Comparison of ENCODE assay signal across 9 cellular contexts in genomic region chr13:28530729-28531194, GRCh38. TPM values are rescaled to one million over a fixed set of nuclear protein-coding genes. Genes with fewer than 3 reads are reported as not detected.
DNase-seq lines count a peak whose midpoint lies in the region; ATAC-seq and TF ChIP-seq lines count a peak whose summit lies in the region.
"Had no signal": no experiment of that assay in that cellular context is flagged by ENCODE, and none has a peak within 500 bp of the region (broad histone marks: within the 10 kb centered on the region; RNA-seq: fewer than 3 reads in every experiment).

No MANE protein-coding gene starts in this region.

- no peak for TF ChIP-seq POLR2A in testis (IDR thresholded peaks at IDR 0.05)

- no peak for ATAC-seq in GM21786 (IDR thresholded peaks at IDR 0.05; ENCODE audit: unreplicated experiment)
- ATAC-seq: activated CD4-positive, CD25-positive, alpha-beta regulatory T cell treated with anti-CD3 and anti-CD28 coated beads, Interleukin-2, amount 50 U/mL, for 24 hours had no signal

- H3K4me3 ChIP-seq in SJCRH30 (peak overlapping the region; percentile 56), testis (peak overlapping the region; percentile 12 to 60)

- peaks cover 3% of the 10 kb centered on the region; the same call in 1 of the 2 replicates for H3K27me3 ChIP-seq in SJCRH30
- H3K27me3 ChIP-seq in testis: no peaks in the 10 kb centered on the region

- peak overlapping the region; percentile 20 for H3K27ac ChIP-seq in SJCRH30
- peak overlapping the region in 1 of 2 donors; percentile 1 for H3K27ac ChIP-seq in testis

- H3K4me3 Mint-ChIP-seq in activated T-cell treated with anti-CD3 and anti-CD28 coated beads, Interleukin-2, amount 50 U/mL, for 24 hours: no peak overlapping the region

- H3K4me1 Mint-ChIP-seq in activated T-cell treated with anti-CD3 and anti-CD28 coated beads, Interleukin-2, amount 50 U/mL, for 24 hours (ENCODE audit: low read depth): peaks cover 16% of the 10 kb centered on the region

- H3K27ac Mint-ChIP-seq in activated T-cell treated with anti-CD3 and anti-CD28 coated beads, Interleukin-2, amount 50 U/mL, for 24 hours: no peak overlapping the region

- no peaks in the 10 kb centered on the region for H3K36me3 Mint-ChIP-seq in activated T-cell treated with anti-CD3 and anti-CD28 coated beads, Interleukin-2, amount 50 U/mL, for 24 hours (ENCODE audit: low read depth)

- H3K9me3 ChIP-seq in SJCRH30 (replicated peaks): no peaks in the 10 kb centered on the region
- H3K9me3 ChIP-seq in testis: no peaks in the 10 kb centered on the region

- TF ChIP-seq CTCF in testis (IDR thresholded peaks at IDR 0.05): no peak

- H3K27me3 Mint-ChIP-seq in activated T-cell treated with anti-CD3 and anti-CD28 coated beads, Interleukin-2, amount 50 U/mL, for 24 hours: peaks cover 49% of the 10 kb centered on the region

- 7 to 8% methylated on average over 10 to 11 of the region's 11 CpGs for WGBS in testis, 2 donors

- H3K4me1 ChIP-seq in SJCRH30 (no peaks in the 10 kb centered on the region), testis (no peaks in the 10 kb centered on the region)

- H3K9me3 Mint-ChIP-seq in activated T-cell treated with anti-CD3 and anti-CD28 coated beads, Interleukin-2, amount 50 U/mL, for 24 hours: no peaks in the 10 kb centered on the region

- intact Hi-C loops in testis (cut with DNase I; ENCODE audit: low total_unique reads): no loop called here

- no peaks in the 10 kb centered on the region for H3K36me3 ChIP-seq in SJCRH30
- no peaks in the 10 kb centered on the region for H3K36me3 ChIP-seq in testis (ENCODE audit: low read depth, missing control alignments)

- DNase-seq in NCI-H2196 treated with DMSO at 0.1 percent for 48 hours (lab: John Stamatoyannopoulos, UW; ENCODE audit: unreplicated experiment) (peak; percentile 3), NCI-H2196 (lab: John Stamatoyannopoulos, UW; ENCODE audit: unreplicated experiment) (no peak), SJCRH30 (no peak), hepatic stellate cell (ENCODE audit: low spot score) (peak; percentile 47), testis (no peak)
- no peak for DNase-seq in activated T-cell treated with anti-CD3 and anti-CD28 coated beads, Interleukin-2, amount 50 U/mL, for 24 hours
- DNase-seq in effector CD8-positive, alpha-beta T cell (lab: John Stamatoyannopoulos, UW): no peak

RNA-seq across cellular contexts. Expression of gene FLT1, which starts 35.8 kb away (rescaled TPM):
- 0.25 and 0.36 TPM in 2 replicates for total RNA-seq in SJCRH30 (2014; rRNA removed; shearing (Covaris generic))
- 10 to 100 TPM; 26.6 to 47.4 TPM for total RNA-seq in testis
- polyA plus RNA-seq in testis (ENCODE audit: insufficient read depth, low read depth, low replicate concordance): 48.1 TPM

Comparison
In these comparisons a context has a peak if more than half of its experiments do, and no peak if none do; other contexts are left out.
1. DNase-seq: peak in NCI-H2196 treated with DMSO at 0.1 percent for 48 hours (single experiment) and hepatic stellate cell (single experiment); none in NCI-H2196 (single experiment), SJCRH30 (0 of 2), testis (single experiment), activated T-cell treated with anti-CD3 and anti-CD28 coated beads, Interleukin-2, amount 50 U/mL, for 24 hours (single experiment) and effector CD8-positive, alpha-beta T cell (single experiment).
2. RNA of gene FLT1, which starts 35.8 kb away (total RNA-seq): 26.6 to 47.4 TPM in testis; 0.25 to 0.36 TPM in SJCRH30; every median in the first group is over 10 times any median in the second.